Comparison of ENCODE assay signal across 8 cellular contexts in genomic region chr13:112968380-112968909, GRCh38. TPM values are rescaled to one million over a fixed set of nuclear protein-coding genes. Genes with fewer than 3 reads are reported as not detected.
A peak's percentile ranks its signal among the peaks of the same experiment; 100 is the strongest.
DNase-seq lines count a peak whose midpoint lies in the region; ATAC-seq and TF ChIP-seq lines count a peak whose summit lies in the region.

No MANE protein-coding gene starts in this region.

- H3K9me3 ChIP-seq in mononuclear cell (ENCODE audit: low read depth, low read length), result no peaks in the 10 kb centered on the region

- no peak overlapping the region for H3K27ac Mint-ChIP-seq in T-helper 1 cell treated with Interleukin-12 subunit alpha and Interleukin-12 subunit beta and Interleukin-4 antibody, amounts not matched to agents 30 μg/mL and 1 μg/mL, for 36 hours
- H3K27ac Mint-ChIP-seq in central memory CD8-positive, alpha-beta T cell (ENCODE audit: low read depth), result no peak overlapping the region

- no peaks in the 10 kb centered on the region for H3K36me3 Mint-ChIP-seq in T-helper 1 cell treated with Interleukin-12 subunit alpha and Interleukin-12 subunit beta and Interleukin-4 antibody, amounts not matched to agents 30 μg/mL and 1 μg/mL, for 36 hours (ENCODE audit: low read depth)
- peaks cover 6% of the 10 kb centered on the region for H3K36me3 Mint-ChIP-seq in central memory CD8-positive, alpha-beta T cell (ENCODE audit: insufficient read depth)

- H3K9me3 Mint-ChIP-seq in T-helper 1 cell treated with Interleukin-12 subunit alpha and Interleukin-12 subunit beta and Interleukin-4 antibody, amounts not matched to agents 30 μg/mL and 1 μg/mL, for 36 hours, result no peaks in the 10 kb centered on the region
- no peaks in the 10 kb centered on the region for H3K9me3 Mint-ChIP-seq in central memory CD8-positive, alpha-beta T cell

- peak overlapping the region; percentile 46 for H3K4me3 Mint-ChIP-seq in T-helper 1 cell treated with Interleukin-12 subunit alpha and Interleukin-12 subunit beta and Interleukin-4 antibody, amounts not matched to agents 30 μg/mL and 1 μg/mL, for 36 hours
- peak overlapping the region; percentile 86 for H3K4me3 Mint-ChIP-seq in central memory CD8-positive, alpha-beta T cell

- DNase-seq in NCI-H2081 (lab: John Stamatoyannopoulos, UW) (peak; percentile 75 to 89), NCI-H2081 treated with DMSO at 0.1 percent for 48 hours (lab: John Stamatoyannopoulos, UW) (no peak)
- DNase-seq in central memory CD8-positive, alpha-beta T cell (ENCODE audit: low spot score in 2 of 2), result peak; percentile 24 to 49
- DNase-seq in stimulated activated naive CD8-positive, alpha-beta T cell treated with anti-CD3 and anti-CD28 coated beads, Interleukin-15, Interleukin-2, amounts not matched to agents 100 U/mL and 50 U/mL, for 24 hours, result peak; percentile 39

- H3K27me3 Mint-ChIP-seq in T-helper 1 cell treated with Interleukin-12 subunit alpha and Interleukin-12 subunit beta and Interleukin-4 antibody, amounts not matched to agents 30 μg/mL and 1 μg/mL, for 36 hours (ENCODE audit: low read depth), result peaks cover 52% of the 10 kb centered on the region
- no peaks in the 10 kb centered on the region for H3K27me3 Mint-ChIP-seq in central memory CD8-positive, alpha-beta T cell

- peak; percentile 59 for ATAC-seq in central memory CD8-positive, alpha-beta T cell (replicated peaks; ENCODE audit: extremely low read depth, poor library complexity, severe bottlenecking)
- ATAC-seq in stimulated activated naive CD8-positive, alpha-beta T cell treated with anti-CD3 and anti-CD28 coated beads, Interleukin-15, Interleukin-2, amounts not matched to agents 100 U/mL and 50 U/mL, for 24 hours, result peak; percentile 26
- no peak for ATAC-seq in HG02798 (IDR thresholded peaks at IDR 0.05; ENCODE audit: poor library complexity, unreplicated experiment)
- ATAC-seq in GM18505 (IDR thresholded peaks at IDR 0.05; ENCODE audit: unreplicated experiment), result no peak

- peaks cover 6% of the 10 kb centered on the region for H3K4me1 Mint-ChIP-seq in T-helper 1 cell treated with Interleukin-12 subunit alpha and Interleukin-12 subunit beta and Interleukin-4 antibody, amounts not matched to agents 30 μg/mL and 1 μg/mL, for 36 hours (ENCODE audit: low read depth)
- H3K4me1 Mint-ChIP-seq in central memory CD8-positive, alpha-beta T cell, result peaks cover 22% of the 10 kb centered on the region

- no peak for TF ChIP-seq POLR2A in GM18505 (IDR thresholded peaks at IDR 0.05; ENCODE audit: borderline replicate concordance, extremely low read depth, insufficient read depth, insufficient read length)

- peaks cover 4% of the 10 kb centered on the region for H3K4me1 ChIP-seq in mononuclear cell (ENCODE audit: insufficient read depth, low read length)

- peak overlapping the region; percentile 41 for H3K4me3 ChIP-seq in mononuclear cell (ENCODE audit: low read length)

- H3K27me3 ChIP-seq in mononuclear cell (ENCODE audit: insufficient read depth, low read length), result peaks cover 19% of the 10 kb centered on the region

RNA-seq across cellular contexts. Expression of gene MCF2L, which starts 0.6 kb away (rescaled TPM):
- total RNA-seq in mononuclear cell, result 5.8 TPM

Comparison
In these comparisons a context has a peak if more than half of its experiments do, and no peak if none do; other contexts are left out.
1. ATAC-seq: peak in central memory CD8-positive, alpha-beta T cell (single experiment) and stimulated activated naive CD8-positive, alpha-beta T cell treated with anti-CD3 and anti-CD28 coated beads, Interleukin-15, Interleukin-2, amounts not matched to agents 100 U/mL and 50 U/mL, for 24 hours (single experiment); none in HG02798 (single experiment) and GM18505 (single experiment).